1 cellular context compared by ENCODE assay signal in genomic region chr7:11604505-11604904, GRCh38.
A peak's percentile ranks its signal among the peaks of the same experiment; 100 is the strongest.
TF ChIP-seq lines count a peak whose summit lies in the region.

No MANE protein-coding gene starts in this region.

TF ChIP-seq in SK-N-SH treated with all-trans-retinoic acid at 6 μM for 48 hours, 23 proteins besides CTCF, POLR2A, EP300 and RAD21 (continued from another document):
- TF ChIP-seq TSHZ2 (CRISPR knock-in tag; IDR thresholded peaks at IDR 0.05) (no peak), ARNTL (CRISPR knock-in tag; IDR thresholded peaks at IDR 0.05; ENCODE audit: borderline replicate concordance, low read depth) (no peak), CSDC2 (CRISPR knock-in tag; IDR thresholded peaks at IDR 0.05) (no peak), TCF4 (CRISPR knock-in tag; IDR thresholded peaks at IDR 0.05; ENCODE audit: borderline replicate concordance) (0 out of 2 replicates have a peak, but pooled peaks have one; percentile 11), CSRNP3 (CRISPR knock-in tag; IDR thresholded peaks at IDR 0.05) (peak; percentile 87), PPARA (CRISPR knock-in tag; IDR thresholded peaks at IDR 0.05; ENCODE audit: borderline replicate concordance) (no peak), ZNF565 (CRISPR knock-in tag; conservative IDR thresholded peaks at IDR 0.05; ENCODE audit: low read depth) (no peak), ZNF8 (CRISPR knock-in tag; IDR thresholded peaks at IDR 0.05) (no peak), ZFP30 (CRISPR knock-in tag; IDR thresholded peaks at IDR 0.05) (0 out of 2 replicates have a peak, but pooled peaks have one; percentile 17), POU6F1 (CRISPR knock-in tag; IDR thresholded peaks at IDR 0.05; ENCODE audit: borderline replicate concordance, low read depth) (peak; percentile 39; the same call in 1 of the 2 replicates), BACH2 (CRISPR knock-in tag; IDR thresholded peaks at IDR 0.05; ENCODE audit: borderline replicate concordance) (no peak), CREB5 (CRISPR knock-in tag; IDR thresholded peaks at IDR 0.05; ENCODE audit: low read depth) (no peak), RARB (CRISPR knock-in tag; IDR thresholded peaks at IDR 0.05) (no peak), ZC3H10 (CRISPR knock-in tag; IDR thresholded peaks at IDR 0.05) (no peak), OSR1 (CRISPR knock-in tag; IDR thresholded peaks at IDR 0.05) (no peak), ZNF70 (CRISPR knock-in tag; IDR thresholded peaks at IDR 0.05) (no peak), PATZ1 (CRISPR knock-in tag; IDR thresholded peaks at IDR 0.05; ENCODE audit: borderline replicate concordance) (no peak), SNAI2 (CRISPR knock-in tag; IDR thresholded peaks at IDR 0.05) (no peak)
